ENCODE assay signal across 18 cellular contexts in the genomic region with DNA sequence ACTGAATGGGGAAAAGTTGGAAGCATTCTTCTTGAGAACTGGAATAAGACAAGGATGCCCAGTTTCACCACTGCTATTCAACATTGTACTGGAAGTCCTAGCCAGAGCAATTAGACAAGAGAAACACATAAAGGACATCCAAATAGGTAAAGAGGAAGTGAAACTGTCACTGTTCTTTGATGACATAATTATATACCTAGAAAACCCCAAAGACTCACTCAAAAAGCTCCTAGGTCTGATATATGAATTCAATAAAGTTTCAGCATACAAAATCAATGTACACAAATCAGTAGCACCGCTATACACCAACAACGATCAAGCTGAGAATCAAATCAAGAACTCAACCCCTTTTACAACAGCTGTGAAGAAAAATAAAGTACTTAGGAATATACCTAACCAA.
DNase-seq lines count a peak whose midpoint lies in the region; ATAC-seq and TF ChIP-seq lines count a peak whose summit lies in the region.
"Had no signal": no experiment of that assay in that cellular context is flagged by ENCODE, and none has a peak within 500 bp of the region (broad histone marks: within the 10 kb centered on the region; RNA-seq: fewer than 3 reads in every experiment).

No MANE protein-coding gene starts in this region.

- intact Hi-C loops in uterus (cut with DNase I; ENCODE audit: low total_unique reads), result no loop called here

- H3K36me3 Mint-ChIP-seq in activated T-helper 17 cell treated with anti-CD3 and anti-CD28 coated beads, Interleukin-2, amount 50 U/mL, for 72 hours (ENCODE audit: low read depth), result no peaks in the 10 kb centered on the region

- H3K9me3 Mint-ChIP-seq in activated T-helper 17 cell treated with anti-CD3 and anti-CD28 coated beads, Interleukin-2, amount 50 U/mL, for 72 hours, result peaks cover 13% of the 10 kb centered on the region

- ATAC-seq in GM18498 (IDR thresholded peaks at IDR 0.05; ENCODE audit: unreplicated experiment) (peak; percentile 80), GM19455 (IDR thresholded peaks at IDR 0.05; ENCODE audit: unreplicated experiment) (peak; percentile 84), HG02885 (IDR thresholded peaks at IDR 0.05; ENCODE audit: poor library complexity, unreplicated experiment) (peak; percentile 93), HG03565 (IDR thresholded peaks at IDR 0.05; ENCODE audit: unreplicated experiment) (peak; percentile 94)
- no peak for ATAC-seq in activated T-helper 17 cell treated with anti-CD3 and anti-CD28 coated beads, Interleukin-2, amount 50 U/mL, for 72 hours (replicated peaks)
- ATAC-seq: HCT116 had no signal

- no peak overlapping the region for H3K27ac ChIP-seq in uterus
- H3K27ac ChIP-seq: ovary, SJCRH30, VCaP had no signal

- no peaks in the 10 kb centered on the region for H3K27me3 ChIP-seq in uterus
- H3K27me3 ChIP-seq: ovary, SJCRH30 had no signal

- DNase-seq in T-helper 1 cell (no peak), uterus (no peak), NCI-H774 (lab: John Stamatoyannopoulos, UW) (no peak)
- DNase-seq: activated T-cell treated with anti-CD3 and anti-CD28 coated beads for 4 hours; immature natural killer cell; NCI-H1436 treated with DMSO at 0.1 percent for 48 hours; NCI-H82; ovary; SJCRH30; stimulated activated CD4-positive, alpha-beta T cell treated with anti-CD3 and anti-CD28 coated beads, Interleukin-15, amount 100 ng/mL, for 24 hours had no signal

- no peaks in the 10 kb centered on the region for H3K9me3 ChIP-seq in uterus
- H3K9me3 ChIP-seq: ovary had no signal

- no peaks in the 10 kb centered on the region for H3K4me1 ChIP-seq in uterus

- no peak for TF ChIP-seq CTCF in uterus (IDR thresholded peaks at IDR 0.05)

- no peak for TF ChIP-seq POLR2A in uterus (IDR thresholded peaks at IDR 0.05)

- no peak overlapping the region for H3K4me3 ChIP-seq in uterus
- H3K4me3 ChIP-seq: ovary, SJCRH30 had no signal

- no peaks in the 10 kb centered on the region for H3K36me3 ChIP-seq in uterus
- H3K36me3 ChIP-seq: ovary had no signal

- no peak overlapping the region for H3K4me3 Mint-ChIP-seq in activated T-helper 17 cell treated with anti-CD3 and anti-CD28 coated beads, Interleukin-2, amount 50 U/mL, for 72 hours
- H3K4me3 Mint-ChIP-seq: immature natural killer cell, mesothelial cell of epicardium had no signal

- H3K4me1 Mint-ChIP-seq in activated T-helper 17 cell treated with anti-CD3 and anti-CD28 coated beads, Interleukin-2, amount 50 U/mL, for 72 hours, result peaks cover 12% of the 10 kb centered on the region

- no peak overlapping the region for H3K27ac Mint-ChIP-seq in activated T-helper 17 cell treated with anti-CD3 and anti-CD28 coated beads, Interleukin-2, amount 50 U/mL, for 72 hours
- H3K27ac Mint-ChIP-seq: immature natural killer cell, mesothelial cell of epicardium had no signal

- H3K27me3 Mint-ChIP-seq in activated T-helper 17 cell treated with anti-CD3 and anti-CD28 coated beads, Interleukin-2, amount 50 U/mL, for 72 hours, result no peaks in the 10 kb centered on the region
